Comparison of ENCODE assay signal across 9 cellular contexts in the genomic region with DNA sequence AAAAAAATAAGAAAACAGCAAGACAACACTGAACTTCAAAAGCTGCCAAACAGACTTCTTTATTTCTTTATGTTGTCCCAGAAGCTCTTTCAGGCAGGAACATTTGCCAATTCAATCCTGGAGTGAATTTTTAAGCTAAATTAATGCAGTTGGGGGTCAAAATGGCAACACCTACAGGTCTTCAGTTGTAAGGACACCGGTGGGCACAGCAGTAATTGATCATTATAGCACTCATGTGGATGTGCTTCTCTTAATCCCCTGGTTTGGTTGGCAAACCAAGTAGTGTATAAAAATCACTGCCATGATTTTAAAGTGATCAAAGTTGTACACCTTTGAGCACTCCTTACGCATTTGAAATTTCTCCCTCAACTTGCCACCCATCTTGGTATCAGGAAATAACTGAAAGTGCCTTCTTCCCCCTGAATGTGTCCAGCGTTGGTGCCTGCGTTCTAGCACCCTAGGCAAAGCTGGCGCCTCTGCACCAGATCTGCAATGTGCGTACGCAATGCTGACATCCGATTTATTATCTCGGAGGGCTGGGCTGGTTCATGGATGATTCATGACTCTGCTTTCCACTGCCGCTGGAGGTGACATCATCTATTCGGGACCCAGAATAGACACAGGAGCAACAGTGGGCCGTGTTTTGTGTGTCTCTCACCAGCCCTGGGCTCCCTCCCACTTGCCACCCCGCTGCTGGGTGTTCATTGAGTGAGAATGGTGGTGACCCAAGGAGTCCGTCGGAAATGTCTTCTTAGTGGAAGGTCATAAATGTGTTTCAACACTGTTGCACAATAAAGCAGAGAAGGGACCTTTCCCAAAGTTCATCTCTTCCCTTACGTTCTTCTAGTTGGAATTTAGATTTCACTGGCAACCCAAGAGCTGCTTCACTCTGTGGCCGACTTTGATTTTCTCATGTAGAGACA.
DNase-seq lines count a peak whose midpoint lies in the region; ATAC-seq and TF ChIP-seq lines count a peak whose summit lies in the region.
"Had no signal": no experiment of that assay in that cellular context is flagged by ENCODE, and none has a peak within 500 bp of the region (broad histone marks: within the 10 kb centered on the region; RNA-seq: fewer than 3 reads in every experiment).

No MANE protein-coding gene starts in this region.

- POLR2A ChIA-PET in IMR-90 (lab: Charles Lee; ENCODE audit: unreplicated experiment) (no interaction called here), SK-N-SH (lab: Yijun Ruan, JAX) (interaction anchor here (0.6 to 6.7 kb wide), 22 partner anchors 10 to 240 kb away, joined by 3 to 51 read pairs (median 4); no protein-coding TSS in a partner anchor)

- TF ChIP-seq POLR2A in IMR-90 (IDR thresholded peaks at IDR 0.05; ENCODE audit: low read depth, low read length), result no peak
- no peak for TF ChIP-seq POLR2A in spleen (IDR thresholded peaks at IDR 0.05)

- intact Hi-C loops in IMR-90 (cut with micrococcal nuclease), result no loop called here
- intact Hi-C loops in left cardiac atrium (cut with DNase I), result no loop called here
- intact Hi-C loops in spleen (cut with DNase I; ENCODE audit: low total_unique reads), result no loop called here

- no peaks in the 10 kb centered on the region for H4K20me1 ChIP-seq in IMR-90 (ENCODE audit: insufficient read depth, low read length)
- H4K20me1 ChIP-seq in SK-N-SH (ENCODE audit: insufficient read depth), result no peaks in the 10 kb centered on the region

- H4K8ac ChIP-seq in IMR-90 (ENCODE audit: low read depth in 2 of 2, low read length in 2 of 2), result peak overlapping the region in 1 of 2 experiments; percentile 31; a peak in 1 of 4 replicates

- no peak overlapping the region for H2BK5ac ChIP-seq in IMR-90 (ENCODE audit: low read depth, low read length, poor library complexity, severe bottlenecking)

- no peak overlapping the region for H3K56ac ChIP-seq in IMR-90 (ENCODE audit: extremely low read depth, insufficient read depth, low read length)

- no peaks in the 10 kb centered on the region for H3K36me3 ChIP-seq in IMR-90 (ENCODE audit: control insufficient read depth, insufficient read depth, low read length)
- H3K36me3 ChIP-seq in SK-N-SH (replicated peaks in 1 of 2; ENCODE audit: control insufficient read depth in 1 of 2, insufficient read depth in 2 of 2, low read length in 1 of 2), result no peaks in the 10 kb centered on the region
- H3K36me3 ChIP-seq in stomach smooth muscle (ENCODE audit: control insufficient read depth in 2 of 2, insufficient read depth in 2 of 2, low read length in 2 of 2), result no peaks in the 10 kb centered on the region
- no peaks in the 10 kb centered on the region for H3K36me3 ChIP-seq in spleen
- H3K36me3 ChIP-seq: esophagus muscularis mucosa had no signal

- no peak overlapping the region for H3K18ac ChIP-seq in IMR-90 (ENCODE audit: low read depth, low read length)

- H3K4me3 ChIP-seq in IMR-90 (ENCODE audit: insufficient read depth, low read depth, low read length) (no peak overlapping the region), SK-N-SH (ENCODE audit: low read depth in 2 of 2, low read length in 1 of 2) (peak overlapping the region in 1 of 2 experiments; percentile 10; a peak in 1 of 4 replicates), stomach smooth muscle (ENCODE audit: low read length in 2 of 2) (peak overlapping the region; percentile 41 to 57), spleen (no peak overlapping the region)
- H3K4me3 ChIP-seq: esophagus muscularis mucosa had no signal

- H2AK5ac ChIP-seq in IMR-90 (ENCODE audit: low read depth, low read length), result no peak overlapping the region

- peak; percentile 71 to 97; a peak in 3 of 4 replicates for TF ChIP-seq EP300 in SK-N-SH (IDR thresholded peaks at IDR 0.05; ENCODE audit: borderline replicate concordance in 1 of 2, low read depth in 1 of 2, low read length in 1 of 2)

- no peaks in the 10 kb centered on the region for H3K27me3 ChIP-seq in IMR-90 (ENCODE audit: control insufficient read depth, insufficient read depth, low read length)
- H3K27me3 ChIP-seq in SK-N-SH (ENCODE audit: insufficient read depth), result no peaks in the 10 kb centered on the region
- H3K27me3 ChIP-seq in stomach smooth muscle (ENCODE audit: control insufficient read depth in 1 of 2, insufficient read depth in 2 of 2, low read length in 2 of 2), result no peaks in the 10 kb centered on the region
- no peaks in the 10 kb centered on the region for H3K27me3 ChIP-seq in spleen (replicated peaks in 1 of 7)
- H3K27me3 ChIP-seq: esophagus muscularis mucosa had no signal

- DNase-seq in IMR-90 (peak; percentile 50), SK-N-SH (peak; percentile 76), left cardiac atrium (peak; percentile 78), SKM-1 treated with dmso at 0.1 percent for 144 hours (lab: John Stamatoyannopoulos, UW; ENCODE audit: unreplicated experiment) (no peak), spleen (no peak)
- no peak for DNase-seq in activated CD4-positive, CD25-positive, alpha-beta regulatory T cell (lab: John Stamatoyannopoulos, UW)
- DNase-seq: activated gamma-delta T cell had no signal

- no TSS peak for BruUV-seq in IMR-90 (replicated peaks; lab: Mats Ljungman, UMichigan)

- no peak overlapping the region for H3K9ac ChIP-seq in IMR-90 (ENCODE audit: low read depth, low read length)
- peak overlapping the region; percentile 23; the same call in 1 of the 2 replicates for H3K9ac ChIP-seq in SK-N-SH
- H3K9ac ChIP-seq in stomach smooth muscle (ENCODE audit: low read length in 2 of 2), result no peak overlapping the region

- no peak overlapping the region for H2BK15ac ChIP-seq in IMR-90 (ENCODE audit: low read depth, low read length)

- peaks cover 7% of the 10 kb centered on the region for H3F3A ChIP-seq in SK-N-SH (replicated peaks; ENCODE audit: insufficient read depth)

- no peak overlapping the region for H2BK120ac ChIP-seq in IMR-90 (ENCODE audit: low read depth, low read length)

- dilution Hi-C loops in IMR-90 (cut with HindIII; ENCODE audit: low sequenced_read_pairs, unreplicated experiment), result no loop called here

- H3K9me1 ChIP-seq in IMR-90 (ENCODE audit: insufficient read depth, low read length), result no peaks in the 10 kb centered on the region

- no peak overlapping the region for H3K4me2 ChIP-seq in IMR-90 (ENCODE audit: low read depth, low read length)
- H3K4me2 ChIP-seq in SK-N-SH, result peak overlapping the region; percentile 40

- peaks cover 2% of the 10 kb centered on the region; the same call in 1 of the 2 replicates for H3K4me1 ChIP-seq in IMR-90 (ENCODE audit: control insufficient read depth, insufficient read depth, low read length)
- H3K4me1 ChIP-seq in SK-N-SH (ENCODE audit: control insufficient read depth in 1 of 2, insufficient read depth in 2 of 2, low read depth in 1 of 2, low read length in 1 of 2), result peaks cover 52 to 98% of the 10 kb centered on the region in 2 experiments
- H3K4me1 ChIP-seq in stomach smooth muscle (ENCODE audit: control insufficient read depth, insufficient read depth, low read length), result peaks cover 14% of the 10 kb centered on the region
- H3K4me1 ChIP-seq in spleen, result peaks cover 7 to 46% (median 28%) of the 10 kb centered on the region in 6 donors

- H3K23ac ChIP-seq in IMR-90 (ENCODE audit: low read depth, low read length), result no peak overlapping the region

- CTCF ChIA-PET in IMR-90 (lab: Yijun Ruan, JAX), result no interaction called here
- CTCF ChIA-PET in SK-N-SH (lab: Yijun Ruan, JAX), result interaction anchor here (0.6 to 20.1 kb wide), 25 partner anchors 8 to 312 kb away, joined by 3 to 141 read pairs (median 5); no protein-coding TSS in a partner anchor

- H3K79me1 ChIP-seq in IMR-90 (ENCODE audit: low read depth in 1 of 2, low read length in 2 of 2), result no peaks in the 10 kb centered on the region; a peak in 1 of 4 replicates

- H2BK20ac ChIP-seq in IMR-90 (ENCODE audit: low read depth, low read length), result no peak overlapping the region

- no peak overlapping the region for H3K14ac ChIP-seq in IMR-90 (replicated peaks; ENCODE audit: low read depth, low read length)

- TF ChIP-seq CTCF in IMR-90 (conservative IDR thresholded peaks at IDR 0.05; ENCODE audit: low read depth, low read length), result no peak
- no peak for TF ChIP-seq CTCF in SK-N-SH (IDR thresholded peaks at IDR 0.05)
- TF ChIP-seq CTCF in spleen (IDR thresholded peaks at IDR 0.05 in 8 of 11, conservative IDR thresholded peaks at IDR 0.05 in 3 of 11), result no peak

- H3K27ac ChIP-seq in IMR-90 (ENCODE audit: insufficient read depth, low read length) (no peak overlapping the region), SK-N-SH (ENCODE audit: low read depth in 2 of 2, low read length in 1 of 2) (peak overlapping the region; percentile 65 to 100), stomach smooth muscle (ENCODE audit: low read length) (no peak overlapping the region), spleen (no peak overlapping the region)
- H3K27ac ChIP-seq: esophagus muscularis mucosa had no signal

- 78% methylated on average over 7 of the region's 17 CpGs; no CpG with 5 or more reads in 1 of the 2 experiments for WGBS in IMR-90 (ENCODE audit: extremely low coverage in 2 of 2, insufficient read length in 1 of 2), 2 experiments
- WGBS in SK-N-SH (ENCODE audit: low lambda C conversion rate), result 16% methylated on average over 17 of the region's 17 CpGs
- WGBS in spleen, 5 donors, result 71 to 86% (median 82%) methylated on average over 17 of the region's 17 CpGs

- peaks cover 2% of the 10 kb centered on the region; the same call in 1 of the 2 replicates for H3K9me3 ChIP-seq in IMR-90 (ENCODE audit: control insufficient read depth, insufficient read depth, low read length)
- H3K9me3 ChIP-seq in SK-N-SH, result no peaks in the 10 kb centered on the region
- no peaks in the 10 kb centered on the region for H3K9me3 ChIP-seq in stomach smooth muscle (ENCODE audit: control insufficient read depth in 2 of 2, low read length in 2 of 2)
- no peaks in the 10 kb centered on the region for H3K9me3 ChIP-seq in spleen
- H3K9me3 ChIP-seq: esophagus muscularis mucosa had no signal

- H2AFZ ChIP-seq in IMR-90 (replicated peaks; ENCODE audit: low read length, poor library complexity), result peak overlapping the region; percentile 45
- H2AFZ ChIP-seq in SK-N-SH (ENCODE audit: low read depth), result no peak overlapping the region

- H3K9me2 ChIP-seq in SK-N-SH, result no peaks in the 10 kb centered on the region

- H3K79me2 ChIP-seq in SK-N-SH (ENCODE audit: insufficient read depth), result no peaks in the 10 kb centered on the region

- H4K5ac ChIP-seq in IMR-90 (ENCODE audit: low read depth, low read length), result no peak overlapping the region

- ATAC-seq in IMR-90 (ENCODE audit: low read depth) (peak; percentile 42), left cardiac atrium (peak; percentile 91 to 95)

- no peak overlapping the region for H3K4ac ChIP-seq in IMR-90 (ENCODE audit: low read depth, low read length)

- H4K91ac ChIP-seq in IMR-90 (ENCODE audit: insufficient read depth, low read depth, low read length), result no peak overlapping the region

- H2AK9ac ChIP-seq in IMR-90 (replicated peaks; ENCODE audit: low read depth, low read length, poor library complexity), result no peak overlapping the region

- in situ Hi-C loops in IMR-90 (cut with MboI; ENCODE audit: low sequenced_read_pairs), result no loop called here

- no peak for TF ChIP-seq RAD21 in IMR-90 (IDR thresholded peaks at IDR 0.05; ENCODE audit: low read length)
- TF ChIP-seq RAD21 in SK-N-SH (IDR thresholded peaks at IDR 0.05; ENCODE audit: low read length), result peak; percentile 54

TF ChIP-seq in IMR-90, 13 proteins besides CTCF, POLR2A, EP300 and RAD21 (continues in another document):
- TF ChIP-seq NFE2L2 (IDR thresholded peaks at IDR 0.05; ENCODE audit: low read depth, low read length), result no peak

TF ChIP-seq in SK-N-SH, 30 proteins besides CTCF, POLR2A, EP300 and RAD21 (continues in another document):
- TF ChIP-seq TAF1 (IDR thresholded peaks at IDR 0.05; ENCODE audit: borderline replicate concordance, low read depth, low read length), result no peak

Comparison
In these comparisons a context has a peak if more than half of its experiments do, and no peak if none do; other contexts are left out.
1. DNase-seq: peak in IMR-90 (single experiment), SK-N-SH (single experiment) and left cardiac atrium (single experiment); none in SKM-1 treated with dmso at 0.1 percent for 144 hours (single experiment), activated CD4-positive, CD25-positive, alpha-beta regulatory T cell (0 of 4) and spleen (single experiment).
2. H3K27ac ChIP-seq: peak in SK-N-SH (2 of 2); none in IMR-90 (single experiment), stomach smooth muscle (single experiment) and spleen (0 of 8).
3. H3K4me3 ChIP-seq: peak in stomach smooth muscle (2 of 2); none in IMR-90 (single experiment) and spleen (0 of 8).